In the genomic region with DNA sequence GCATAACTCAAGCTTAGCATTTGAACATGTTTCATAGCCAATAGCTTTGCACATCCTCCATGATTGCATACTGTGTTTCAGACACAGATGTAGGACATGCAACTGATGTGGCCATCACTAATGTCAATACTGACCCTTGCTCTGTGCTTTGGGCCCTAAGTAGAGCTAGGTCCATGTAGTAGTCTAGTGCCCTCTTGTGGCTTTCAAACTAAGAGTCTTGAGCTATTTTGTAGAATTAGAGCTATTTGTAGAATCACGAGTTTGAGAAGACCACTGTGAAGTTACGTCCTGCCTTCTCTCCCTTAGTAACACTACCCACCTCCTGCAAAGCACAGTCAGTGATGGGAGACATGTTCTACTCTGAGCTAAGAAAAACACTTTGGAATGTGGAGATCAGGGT, we compare ENCODE assay signal across 8 cellular contexts.
DNase-seq lines count a peak whose midpoint lies in the region; ATAC-seq, FAIRE-seq and TF ChIP-seq lines count a peak whose summit lies in the region.

No MANE protein-coding gene starts in this region.

- FAIRE-seq in GM18507 (lab: Jason Lieb, UNC) (peak; percentile 36), bronchial epithelial cell (lab: Jason Lieb, UNC) (no peak)

- H3K4me1 ChIP-seq in lower lobe of right lung: peaks cover 5% of the 10 kb centered on the region

- H3K4me3 ChIP-seq in bronchial epithelial cell (ENCODE audit: low read depth, low read length): no peak overlapping the region
- H3K4me3 ChIP-seq in lower lobe of right lung: no peak overlapping the region

- no peaks in the 10 kb centered on the region for H3K36me3 ChIP-seq in bronchial epithelial cell (ENCODE audit: control insufficient read depth, insufficient read depth, low read length)
- no peaks in the 10 kb centered on the region for H3K36me3 ChIP-seq in lower lobe of right lung

- no peaks in the 10 kb centered on the region for H3K9me3 ChIP-seq in lower lobe of right lung

- intact Hi-C loops in lower lobe of right lung (cut with DNase I): no loop called here

- peak; percentile 60 for TF ChIP-seq CTCF in bronchial epithelial cell (IDR thresholded peaks at IDR 0.05; ENCODE audit: insufficient read depth, low read length, severe bottlenecking)
- TF ChIP-seq CTCF in lower lobe of right lung (IDR thresholded peaks at IDR 0.05): peak; percentile 45

- no peaks in the 10 kb centered on the region for H3K27me3 ChIP-seq in bronchial epithelial cell (ENCODE audit: control insufficient read depth, insufficient read depth, low read length)
- no peaks in the 10 kb centered on the region for H3K27me3 ChIP-seq in lower lobe of right lung (ENCODE audit: low read depth)

- ATAC-seq in lower lobe of right lung (peak; percentile 46 to 56), HG02571 (IDR thresholded peaks at IDR 0.05; ENCODE audit: unreplicated experiment) (no peak), GM19467 (IDR thresholded peaks at IDR 0.05; ENCODE audit: unreplicated experiment) (no peak)

- H3K27ac ChIP-seq in lower lobe of right lung: no peak overlapping the region

- DNase-seq in A172 (ENCODE audit: low spot score) (peak; percentile 49), GM18507 (ENCODE audit: extremely low spot score, insufficient read length, low read depth) (no peak), NCI-H446 treated with DMSO at 0.1 percent for 48 hours (lab: John Stamatoyannopoulos, UW) (peak; percentile 24), bronchial epithelial cell (ENCODE audit: low read depth) (peak; percentile 64), lower lobe of right lung (no peak)
- DNase-seq in activated effector memory CD4-positive, alpha-beta T cell treated with Interleukin-2 at 50 U/mL for 16 hours: no peak

Comparison
In these comparisons a context has a peak if more than half of its experiments do, and no peak if none do; other contexts are left out.
1. DNase-seq: peak in A172 (single experiment), NCI-H446 treated with DMSO at 0.1 percent for 48 hours (single experiment) and bronchial epithelial cell (single experiment); none in GM18507 (single experiment), lower lobe of right lung (single experiment) and activated effector memory CD4-positive, alpha-beta T cell treated with Interleukin-2 at 50 U/mL for 16 hours (single experiment).
2. ATAC-seq: peak in lower lobe of right lung (2 of 2); none in HG02571 (single experiment) and GM19467 (single experiment).